In genomic region chr4:162056947-162057346, GRCh38 we compare ENCODE assay signal across 19 cellular contexts.
DNase-seq lines count a peak whose midpoint lies in the region; ATAC-seq and TF ChIP-seq lines count a peak whose summit lies in the region.
"Had no signal": no experiment of that assay in that cellular context is flagged by ENCODE, and none has a peak within 500 bp of the region (broad histone marks: within the 10 kb centered on the region; RNA-seq: fewer than 3 reads in every experiment).

No MANE protein-coding gene starts in this region.

- H3K27ac ChIP-seq in neural cell (ENCODE audit: low read length) (no peak overlapping the region), psoas muscle (no peak overlapping the region)
- H3K27ac ChIP-seq: heart left ventricle, upper lobe of left lung had no signal

- H3K4me1 ChIP-seq in psoas muscle: no peaks in the 10 kb centered on the region
- H3K4me1 ChIP-seq: upper lobe of left lung had no signal

- H3K9me2 ChIP-seq in neural cell (ENCODE audit: insufficient read depth, low read length): no peaks in the 10 kb centered on the region

- no peak overlapping the region for H3K4me2 ChIP-seq in neural cell (ENCODE audit: low read length)

- DNase-seq in DMS 273 (lab: John Stamatoyannopoulos, UW; ENCODE audit: unreplicated experiment) (peak; percentile 83), NCI-H82 (lab: John Stamatoyannopoulos, UW) (peak; percentile 88), cerebellar nuclear complex (lab: John Stamatoyannopoulos, UW) (peak; percentile 44 to 71), mucosa of gallbladder (ENCODE audit: low spot score) (no peak), NCI-H1930 (lab: John Stamatoyannopoulos, UW) (no peak), psoas muscle (no peak)
- DNase-seq: CD4-positive, alpha-beta memory T cell; effector CD8-positive, alpha-beta T cell; H9; NCI-H187 treated with DMSO at 0.1 percent for 48 hours; NCI-H526 treated with DMSO at 0.1 percent for 48 hours; PC-3; T-helper 9 cell had no signal

- intact Hi-C loops in psoas muscle (cut with DNase I): no loop called here

- H3K27me3 ChIP-seq in neural cell (ENCODE audit: insufficient read depth, low read depth, low read length) (no peaks in the 10 kb centered on the region), psoas muscle (ENCODE audit: insufficient read depth in 3 of 3, low read length in 2 of 3) (no peaks in the 10 kb centered on the region)
- H3K27me3 ChIP-seq: heart left ventricle, upper lobe of left lung had no signal

- no peaks in the 10 kb centered on the region for H3F3A ChIP-seq in neural cell (ENCODE audit: insufficient read depth, low read length, poor library complexity, severe bottlenecking)

- no peak for TF ChIP-seq RAD21 in neural cell (conservative IDR thresholded peaks at IDR 0.05)

- H4K20me1 ChIP-seq in neural cell (ENCODE audit: insufficient read depth): no peaks in the 10 kb centered on the region

- TF ChIP-seq EP300 in neural cell (conservative IDR thresholded peaks at IDR 0.05; ENCODE audit: poor library complexity, severe bottlenecking): no peak

- no peaks in the 10 kb centered on the region for H3K79me2 ChIP-seq in neural cell (replicated peaks; ENCODE audit: insufficient read depth, low read length)

- WGBS in psoas muscle, 3 donors: 24 to 33% (median 25%) methylated on average over 7 of the region's 7 CpGs

- no peak overlapping the region for H3K9ac ChIP-seq in neural cell (ENCODE audit: low read length)

- no peak for TF ChIP-seq CTCF in neural cell (IDR thresholded peaks at IDR 0.05; ENCODE audit: poor library complexity, severe bottlenecking)
- no peak for TF ChIP-seq CTCF in psoas muscle (IDR thresholded peaks at IDR 0.05)

- H3K4me3 ChIP-seq in neural cell (ENCODE audit: low read length) (no peak overlapping the region), psoas muscle (no peak overlapping the region)
- H3K4me3 ChIP-seq: heart left ventricle, upper lobe of left lung had no signal

- H3K9me3 ChIP-seq in neural cell (ENCODE audit: low read length) (no peaks in the 10 kb centered on the region), psoas muscle (no peaks in the 10 kb centered on the region)
- H3K9me3 ChIP-seq: heart left ventricle, upper lobe of left lung had no signal

- ATAC-seq in GM21576 (IDR thresholded peaks at IDR 0.05; ENCODE audit: unreplicated experiment): no peak
- ATAC-seq in psoas muscle: no peak
- ATAC-seq: activated T-helper 17 cell treated with anti-CD3 and anti-CD28 coated beads, Interleukin-2, amount 50 U/mL, for 72 hours; natural killer cell treated with Interleukin-12 subunit alpha and Interleukin-12 subunit beta and Interleukin-15 and Interleukin-18, amount 100 ng/mL, for 72 hours; PC-3 had no signal

- H2AFZ ChIP-seq in neural cell (ENCODE audit: low read depth, low read length): no peak overlapping the region

- H3K36me3 ChIP-seq in neural cell (ENCODE audit: insufficient read depth, low read length) (no peaks in the 10 kb centered on the region), psoas muscle (ENCODE audit: insufficient read depth in 1 of 2, low read depth in 1 of 2) (no peaks in the 10 kb centered on the region)
- H3K36me3 ChIP-seq: heart left ventricle, upper lobe of left lung had no signal

TF ChIP-seq in neural cell, 6 proteins besides CTCF, POLR2A, EP300 and RAD21:
- TF ChIP-seq SMC3 (conservative IDR thresholded peaks at IDR 0.05; ENCODE audit: poor library complexity): no peak
- TF ChIP-seq, protein P1, sequence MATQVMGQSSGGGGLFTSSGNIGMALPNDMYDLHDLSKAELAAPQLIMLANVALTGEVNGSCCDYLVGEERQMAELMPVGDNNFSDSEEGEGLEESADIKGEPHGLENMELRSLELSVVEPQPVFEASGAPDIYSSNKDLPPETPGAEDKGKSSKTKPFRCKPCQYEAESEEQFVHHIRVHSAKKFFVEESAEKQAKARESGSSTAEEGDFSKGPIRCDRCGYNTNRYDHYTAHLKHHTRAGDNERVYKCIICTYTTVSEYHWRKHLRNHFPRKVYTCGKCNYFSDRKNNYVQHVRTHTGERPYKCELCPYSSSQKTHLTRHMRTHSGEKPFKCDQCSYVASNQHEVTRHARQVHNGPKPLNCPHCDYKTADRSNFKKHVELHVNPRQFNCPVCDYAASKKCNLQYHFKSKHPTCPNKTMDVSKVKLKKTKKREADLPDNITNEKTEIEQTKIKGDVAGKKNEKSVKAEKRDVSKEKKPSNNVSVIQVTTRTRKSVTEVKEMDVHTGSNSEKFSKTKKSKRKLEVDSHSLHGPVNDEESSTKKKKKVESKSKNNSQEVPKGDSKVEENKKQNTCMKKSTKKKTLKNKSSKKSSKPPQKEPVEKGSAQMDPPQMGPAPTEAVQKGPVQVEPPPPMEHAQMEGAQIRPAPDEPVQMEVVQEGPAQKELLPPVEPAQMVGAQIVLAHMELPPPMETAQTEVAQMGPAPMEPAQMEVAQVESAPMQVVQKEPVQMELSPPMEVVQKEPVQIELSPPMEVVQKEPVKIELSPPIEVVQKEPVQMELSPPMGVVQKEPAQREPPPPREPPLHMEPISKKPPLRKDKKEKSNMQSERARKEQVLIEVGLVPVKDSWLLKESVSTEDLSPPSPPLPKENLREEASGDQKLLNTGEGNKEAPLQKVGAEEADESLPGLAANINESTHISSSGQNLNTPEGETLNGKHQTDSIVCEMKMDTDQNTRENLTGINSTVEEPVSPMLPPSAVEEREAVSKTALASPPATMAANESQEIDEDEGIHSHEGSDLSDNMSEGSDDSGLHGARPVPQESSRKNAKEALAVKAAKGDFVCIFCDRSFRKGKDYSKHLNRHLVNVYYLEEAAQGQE (IDR thresholded peaks at IDR 0.05; ENCODE audit: borderline replicate concordance): peak; percentile 33

Comparison
In these comparisons a context has a peak if more than half of its experiments do, and no peak if none do; other contexts are left out.
1. DNase-seq: peak in DMS 273 (single experiment), NCI-H82 (single experiment) and cerebellar nuclear complex (2 of 2); none in mucosa of gallbladder (single experiment), NCI-H1930 (0 of 2) and psoas muscle (0 of 2).